In genomic region chr19:41861846-41862245, GRCh38 we compare ENCODE assay signal across 11 cellular contexts. TPM values are rescaled to one million over a fixed set of nuclear protein-coding genes. Genes with fewer than 3 reads are reported as not detected.
DNase-seq lines count a peak whose midpoint lies in the region; ATAC-seq and TF ChIP-seq lines count a peak whose summit lies in the region.
"Had no signal": no experiment of that assay in that cellular context is flagged by ENCODE, and none has a peak within 500 bp of the region (broad histone marks: within the 10 kb centered on the region; RNA-seq: fewer than 3 reads in every experiment).

No MANE protein-coding gene starts in this region.

- no peak for TF ChIP-seq CTCF in thoracic aorta (IDR thresholded peaks at IDR 0.05)

- H3K27me3 Mint-ChIP-seq in activated T-helper 2 cell treated with anti-CD3 and anti-CD28 coated beads, Interferon-gamma antibody, Interleukin-2, Interleukin-4, amounts not matched to agents 10 μg/mL and 5 μg/mL and 100 μg/mL, durations not matched to agents 14 hours and 24 hours and 36 hours (ENCODE audit: low read depth): no peaks in the 10 kb centered on the region

- peak overlapping the region; percentile 94 for H3K4me3 Mint-ChIP-seq in activated T-helper 2 cell treated with anti-CD3 and anti-CD28 coated beads, Interferon-gamma antibody, Interleukin-2, Interleukin-4, amounts not matched to agents 10 μg/mL and 5 μg/mL and 100 μg/mL, durations not matched to agents 14 hours and 24 hours and 36 hours (ENCODE audit: low read depth)

- peaks cover 59% of the 10 kb centered on the region for H3K36me3 Mint-ChIP-seq in activated T-helper 2 cell treated with anti-CD3 and anti-CD28 coated beads, Interferon-gamma antibody, Interleukin-2, Interleukin-4, amounts not matched to agents 10 μg/mL and 5 μg/mL and 100 μg/mL, durations not matched to agents 14 hours and 24 hours and 36 hours (ENCODE audit: low read depth)

- DNase-seq in Right ventricle myocardium superior (peak; percentile 22), right cardiac atrium (no peak), thoracic aorta (ENCODE audit: low spot score) (no peak), D341Med (ENCODE audit: low spot score) (no peak), NCI-H146 (lab: John Stamatoyannopoulos, UW) (no peak)
- no peak for DNase-seq in activated T-helper 2 cell treated with anti-CD3 and anti-CD28 coated beads, Interferon-gamma antibody, Interleukin-2, Interleukin-4, amounts not matched to agents 10 μg/mL and 5 μg/mL and 100 μg/mL, durations not matched to agents 14 hours and 24 hours and 36 hours (ENCODE audit: low spot score)
- no peak for DNase-seq in stimulated activated CD4-positive, alpha-beta T cell treated with anti-CD3 and anti-CD28 coated beads, Interleukin-15, amount 100 ng/mL, for 24 hours
- DNase-seq: anterior cingulate cortex had no signal

- H3K4me1 ChIP-seq in right cardiac atrium (ENCODE audit: control insufficient read depth, insufficient read depth, low read length) (peaks cover 10% of the 10 kb centered on the region), iPS-18a (ENCODE audit: control insufficient read depth, low read depth, low read length) (peaks cover 18% of the 10 kb centered on the region), thoracic aorta (ENCODE audit: control insufficient read depth in 1 of 2, low read depth in 2 of 2) (peaks cover 22 to 30% of the 10 kb centered on the region in 2 donors)

- no peak overlapping the region for H3K27ac ChIP-seq in right cardiac atrium (ENCODE audit: low read length)
- H3K27ac ChIP-seq in iPS-18a (ENCODE audit: low read length): no peak overlapping the region
- H3K27ac ChIP-seq in thoracic aorta: no peak overlapping the region

- peak overlapping the region; percentile 94 for H3K9ac ChIP-seq in iPS-18a (ENCODE audit: low read length)

- peaks cover 44% of the 10 kb centered on the region for H3K4me1 Mint-ChIP-seq in activated T-helper 2 cell treated with anti-CD3 and anti-CD28 coated beads, Interferon-gamma antibody, Interleukin-2, Interleukin-4, amounts not matched to agents 10 μg/mL and 5 μg/mL and 100 μg/mL, durations not matched to agents 14 hours and 24 hours and 36 hours (ENCODE audit: low read depth)

- H3K27me3 ChIP-seq in right cardiac atrium (ENCODE audit: control insufficient read depth, insufficient read depth): no peaks in the 10 kb centered on the region
- no peaks in the 10 kb centered on the region for H3K27me3 ChIP-seq in iPS-18a (ENCODE audit: control insufficient read depth, insufficient read depth, low read length)
- no peaks in the 10 kb centered on the region for H3K27me3 ChIP-seq in thoracic aorta (replicated peaks; ENCODE audit: insufficient read depth)

- H3K4me3 ChIP-seq in right cardiac atrium (ENCODE audit: low read length) (no peak overlapping the region), iPS-18a (ENCODE audit: low read length) (peak overlapping the region; percentile 95), thoracic aorta (peak overlapping the region; percentile 23)

- H3K9me3 ChIP-seq in right cardiac atrium (ENCODE audit: control insufficient read depth, low read length) (no peaks in the 10 kb centered on the region), iPS-18a (ENCODE audit: control insufficient read depth, low read depth, low read length) (no peaks in the 10 kb centered on the region), thoracic aorta (no peaks in the 10 kb centered on the region)

- ATAC-seq in Right ventricle myocardium superior (ENCODE audit: poor library complexity): no peak
- ATAC-seq in right cardiac atrium: no peak
- ATAC-seq in thoracic aorta (ENCODE audit: insufficient number of reproducible peaks, low FRiP score, low read depth): no peak

- H3K36me3 ChIP-seq in iPS-18a (ENCODE audit: control insufficient read depth, low read depth, low read length) (peaks cover 57% of the 10 kb centered on the region), thoracic aorta (peaks cover 37% of the 10 kb centered on the region)

- H3K27ac Mint-ChIP-seq in activated T-helper 2 cell treated with anti-CD3 and anti-CD28 coated beads, Interferon-gamma antibody, Interleukin-2, Interleukin-4, amounts not matched to agents 10 μg/mL and 5 μg/mL and 100 μg/mL, durations not matched to agents 14 hours and 24 hours and 36 hours: peak overlapping the region; percentile 86

- 68% methylated on average over 9 of the region's 9 CpGs for WGBS in right cardiac atrium

- intact Hi-C loops in Right ventricle myocardium superior (cut with DNase I): no loop called here
- intact Hi-C loops in right cardiac atrium (cut with DNase I): no loop called here
- intact Hi-C loops in activated T-helper 2 cell treated with anti-CD3 and anti-CD28 coated beads, Interferon-gamma antibody, Interleukin-2, Interleukin-4, amounts not matched to agents 10 μg/mL and 5 μg/mL and 100 μg/mL, durations not matched to agents 14 hours and 24 hours and 36 hours (cut with micrococcal nuclease): loop anchor here (5.0 kb wide), 1 partner anchor 535 kb away; no protein-coding TSS in a partner anchor

- no peaks in the 10 kb centered on the region for H3K9me3 Mint-ChIP-seq in activated T-helper 2 cell treated with anti-CD3 and anti-CD28 coated beads, Interferon-gamma antibody, Interleukin-2, Interleukin-4, amounts not matched to agents 10 μg/mL and 5 μg/mL and 100 μg/mL, durations not matched to agents 14 hours and 24 hours and 36 hours

RNA-seq across cellular contexts. Expression of gene RPS19, which starts 1.8 kb away (rescaled TPM):
- total RNA-seq in Right ventricle myocardium superior (586 TPM), right cardiac atrium (100 to 1,000 TPM; 625 to 784 (median 741) TPM), thoracic aorta (100 to 1,000 TPM; 347 to 429 TPM)
- polyA plus RNA-seq in right cardiac atrium: 863 TPM
- 2,928 and 2,943 TPM in 2 replicates for total RNA-seq in activated T-helper 2 cell treated with anti-CD3 and anti-CD28 coated beads, Interferon-gamma antibody, Interleukin-2, Interleukin-4, amounts not matched to agents 10 μg/mL and 5 μg/mL and 100 μg/mL, durations not matched to agents 14 hours and 24 hours and 36 hours

RNA-seq across cellular contexts. Expression of gene CD79A, which starts 15.2 kb away (rescaled TPM):
- total RNA-seq in Right ventricle myocardium superior (not detected), right cardiac atrium (under 1 TPM in 2 of 4 donors, not detected in 2; 0.37 to 0.58 TPM), thoracic aorta (not detected)
- polyA plus RNA-seq in right cardiac atrium: 0.09 TPM
- total RNA-seq in activated T-helper 2 cell treated with anti-CD3 and anti-CD28 coated beads, Interferon-gamma antibody, Interleukin-2, Interleukin-4, amounts not matched to agents 10 μg/mL and 5 μg/mL and 100 μg/mL, durations not matched to agents 14 hours and 24 hours and 36 hours: 0.67 and 0.84 TPM in 2 replicates
- total RNA-seq: HT1080 had no signal

RNA-seq across cellular contexts. Expression of gene DMRTC2, which starts 17.0 kb away (rescaled TPM):
- total RNA-seq in Right ventricle myocardium superior (not detected), right cardiac atrium (not detected), thoracic aorta (not detected)
- not detected for polyA plus RNA-seq in right cardiac atrium
- not detected in 2 replicates for total RNA-seq in activated T-helper 2 cell treated with anti-CD3 and anti-CD28 coated beads, Interferon-gamma antibody, Interleukin-2, Interleukin-4, amounts not matched to agents 10 μg/mL and 5 μg/mL and 100 μg/mL, durations not matched to agents 14 hours and 24 hours and 36 hours
- total RNA-seq: HT1080, liver had no signal
- polyA plus RNA-seq: liver had no signal

RNA-seq across cellular contexts. Expression of gene LYPD4, which starts 17.4 kb away (rescaled TPM):
- total RNA-seq in Right ventricle myocardium superior: not detected
- total RNA-seq in right cardiac atrium: not detected
- not detected for polyA plus RNA-seq in right cardiac atrium
- total RNA-seq in activated T-helper 2 cell treated with anti-CD3 and anti-CD28 coated beads, Interferon-gamma antibody, Interleukin-2, Interleukin-4, amounts not matched to agents 10 μg/mL and 5 μg/mL and 100 μg/mL, durations not matched to agents 14 hours and 24 hours and 36 hours: not detected in 2 replicates
- total RNA-seq in thoracic aorta: not detected
- total RNA-seq: HT1080, liver had no signal
- polyA plus RNA-seq: liver had no signal

RNA-seq across cellular contexts. Expression of gene ARHGEF1, which starts 21.1 kb away (rescaled TPM):
- 30.1 TPM for total RNA-seq in Right ventricle myocardium superior
- 10 to 100 TPM; 39.7 to 43.9 (median 40.8) TPM for total RNA-seq in right cardiac atrium
- polyA plus RNA-seq in right cardiac atrium: 42.8 TPM
- 340 and 353 TPM in 2 replicates for total RNA-seq in activated T-helper 2 cell treated with anti-CD3 and anti-CD28 coated beads, Interferon-gamma antibody, Interleukin-2, Interleukin-4, amounts not matched to agents 10 μg/mL and 5 μg/mL and 100 μg/mL, durations not matched to agents 14 hours and 24 hours and 36 hours
- 100 to 1,000 TPM in 1 of 2 donors, 10 to 100 TPM in 1; 75.3 to 104 TPM for total RNA-seq in thoracic aorta
